Comparison of ENCODE assay signal across 8 cellular contexts in genomic region chr11:810040-810567, GRCh38. TPM values are rescaled to one million over a fixed set of nuclear protein-coding genes. Genes with fewer than 3 reads are reported as not detected.
DNase-seq lines count a peak whose midpoint lies in the region; ATAC-seq, FAIRE-seq and TF ChIP-seq lines count a peak whose summit lies in the region.

No MANE protein-coding gene starts in this region.

- in situ Hi-C loops in GM12878 (cut with MboI), result loop anchor here (25.0 kb wide), 1 partner anchor 1577 kb away; the partner anchor contains the start of gene CD81

- H3K27ac ChIP-seq in GM12878 (ENCODE audit: control insufficient read depth, insufficient read depth) (peak overlapping the region; percentile 99), lung (ENCODE audit: low read depth in 1 of 2, low read length in 1 of 2) (peak overlapping the region; percentile 94 to 97)

- no peak for TF ChIP-seq EP300 in GM12878 (IDR thresholded peaks at IDR 0.05; ENCODE audit: borderline replicate concordance in 1 of 2, control insufficient read depth in 1 of 2, low read depth in 2 of 2, low read length in 2 of 2)

- peaks cover 19% of the 10 kb centered on the region for H3K4me1 Mint-ChIP-seq in Calu3 (ENCODE audit: low read depth, unreplicated experiment)

- DNase-seq in Calu3 (no peak), GM12878 (ENCODE audit: low read depth, low spot score) (no peak), lung (ENCODE audit: low spot score) (no peak), NCI-H510A (lab: John Stamatoyannopoulos, UW) (no peak), NCI-H1436 (lab: John Stamatoyannopoulos, UW) (no peak), occipital lobe (lab: John Stamatoyannopoulos, UW) (no peak)

- H3K27me3 ChIP-seq in GM12878 (replicated peaks in 1 of 2; ENCODE audit: control insufficient read depth in 2 of 2, insufficient read depth in 2 of 2, low read length in 1 of 2) (no peaks in the 10 kb centered on the region), lung (ENCODE audit: control insufficient read depth, insufficient read depth) (no peaks in the 10 kb centered on the region)

- TF ChIP-seq POLR2A in GM12878 (IDR thresholded peaks at IDR 0.05; ENCODE audit: low read depth, low read length) (no peak), GM18505 (IDR thresholded peaks at IDR 0.05; ENCODE audit: borderline replicate concordance, extremely low read depth, insufficient read depth, insufficient read length) (no peak)

- no peaks in the 10 kb centered on the region for H3K9me3 Mint-ChIP-seq in Calu3 (ENCODE audit: low read depth, unreplicated experiment)

- H3K4me2 ChIP-seq in GM12878 (ENCODE audit: control insufficient read depth, insufficient read depth), result peak overlapping the region; percentile 78

- H4K20me1 ChIP-seq in GM12878 (ENCODE audit: control insufficient read depth, insufficient read depth), result peaks cover 8% of the 10 kb centered on the region; the same call in 1 of the 2 replicates

- POLR2A ChIA-PET in GM12878 (lab: Charles Lee), result interaction anchor here (0.7 to 3.3 kb wide), 8 partner anchors 9 to 235 kb away, joined by 4 to 32 read pairs (median 6); partner anchors contain the start of genes DEAF1, PNPLA2, TMEM80 and TSPAN4

- H3K9me3 ChIP-seq in GM12878 (replicated peaks; ENCODE audit: control insufficient read depth, insufficient read depth, low read length), result no peaks in the 10 kb centered on the region
- H3K9me3 ChIP-seq in lung (ENCODE audit: control insufficient read depth in 2 of 2, insufficient read depth in 1 of 2, low read length in 1 of 2), result no peaks in the 10 kb centered on the region

- peak overlapping the region; percentile 98 for H3K9ac ChIP-seq in GM12878 (ENCODE audit: control insufficient read depth, insufficient read depth, low read length)

- TF ChIP-seq CTCF in Calu3 (IDR thresholded peaks at IDR 0.05; ENCODE audit: unreplicated experiment), result no peak
- no peak for TF ChIP-seq CTCF in GM12878 (IDR thresholded peaks at IDR 0.05 in 2 of 3, conservative IDR thresholded peaks at IDR 0.05 in 1 of 3; ENCODE audit: control insufficient read depth in 2 of 3, extremely low read depth in 1 of 3, insufficient read depth in 1 of 3, low read depth in 3 of 3, low read length in 3 of 3)
- no peak for TF ChIP-seq CTCF in lung (IDR thresholded peaks at IDR 0.05; ENCODE audit: control extremely low read depth, extremely low read depth)

- H3K4me1 ChIP-seq in GM12878 (ENCODE audit: control insufficient read depth, insufficient read depth, low read length) (peaks cover 7% of the 10 kb centered on the region; the same call in 1 of the 2 replicates), lung (ENCODE audit: control insufficient read depth in 2 of 2, insufficient read depth in 2 of 2, low read length in 2 of 2) (peaks cover 9 to 14% of the 10 kb centered on the region in 2 donors)

- ATAC-seq in HG03095 (IDR thresholded peaks at IDR 0.05; ENCODE audit: unreplicated experiment), result peak; percentile 4
- peak; percentile 9 for ATAC-seq in GM12878
- ATAC-seq in lung (ENCODE audit: insufficient read depth, low FRiP score), result no peak
- no peak for ATAC-seq in GM18505 (IDR thresholded peaks at IDR 0.05; ENCODE audit: unreplicated experiment)

- H3K36me3 ChIP-seq in GM12878 (ENCODE audit: control insufficient read depth in 2 of 2, insufficient read depth in 2 of 2, low read length in 1 of 2), result peaks cover 8 to 26% of the 10 kb centered on the region in 2 experiments; a peak in 3 of 4 replicates
- peaks cover 0 to 25% of the 10 kb centered on the region in 2 donors for H3K36me3 ChIP-seq in lung (ENCODE audit: control insufficient read depth in 2 of 2, insufficient read depth in 2 of 2, low read length in 2 of 2)

- peaks cover 93% of the 10 kb centered on the region for H3K36me3 Mint-ChIP-seq in Calu3 (ENCODE audit: insufficient read depth, unreplicated experiment)

- CTCF ChIA-PET in Calu3 (lab: Charles Lee) (interaction anchor here (0.7 to 0.8 kb wide), 2 partner anchors 9 kb away, joined by 5 read pairs; no protein-coding TSS in a partner anchor), GM12878 (lab: Yijun Ruan, JAX) (interaction anchor here (1.2 to 1.3 kb wide), 2 partner anchors 9 to 34 kb away, joined by 3 to 4 read pairs; no protein-coding TSS in a partner anchor)

- intact Hi-C loops in Calu3 (cut with micrococcal nuclease; ENCODE audit: unreplicated experiment), result no loop called here
- intact Hi-C loops in GM12878 (cut with micrococcal nuclease; ENCODE audit: unreplicated experiment), result no loop called here

- H3K4me3 Mint-ChIP-seq in Calu3 (ENCODE audit: low read depth, unreplicated experiment), result peak overlapping the region; percentile 94

- RAD21 ChIA-PET in GM12878 (lab: Charles Lee; ENCODE audit: unreplicated experiment), result interaction anchor here (0.7 to 1.7 kb wide), 4 partner anchors 9 to 33 kb away, joined by 3 to 13 read pairs (median 6); partner anchors contain the start of genes PNPLA2 and TSPAN4

- peak overlapping the region; percentile 88 for H3K27ac Mint-ChIP-seq in Calu3 (ENCODE audit: unreplicated experiment)

- no peaks in the 10 kb centered on the region for H3K27me3 Mint-ChIP-seq in Calu3 (ENCODE audit: unreplicated experiment)

- no peak for FAIRE-seq in GM12878 (lab: Jason Lieb, UNC)

- SMC1A ChIA-PET in GM12878 (lab: Charles Lee; ENCODE audit: uncharacterized antibody, unreplicated experiment), result interaction anchor here (1.3 to 1.9 kb wide), 2 partner anchors 9 to 10 kb away, joined by 4 to 5 read pairs; partner anchors contain the start of gene PNPLA2

- TF ChIP-seq RAD21 in GM12878 (IDR thresholded peaks at IDR 0.05; ENCODE audit: insufficient read depth, low read depth, low read length), result no peak

- peak overlapping the region; percentile 98 for H3K4me3 ChIP-seq in GM12878
- H3K4me3 ChIP-seq in lung, result peak overlapping the region; percentile 98

- BruUV-seq in Calu3 (replicated peaks; lab: Mats Ljungman, UMichigan) (TSS peak; percentile 68), GM12878 (replicated peaks; lab: Mats Ljungman, UMichigan) (TSS peak; percentile 79)

- peaks cover 38% of the 10 kb centered on the region for H3K79me2 ChIP-seq in GM12878 (ENCODE audit: control insufficient read depth, insufficient read depth, low read length)

- WGBS in GM12878 (ENCODE audit: insufficient coverage, insufficient replicate concordance, low lambda C conversion rate, missing lambda C conversion rate), result 2% methylated on average over 49 of the region's 55 CpGs
- 0% methylated on average over 45 to 55 of the region's 55 CpGs for WGBS in lung, 2 donors

- H2AFZ ChIP-seq in GM12878 (ENCODE audit: control insufficient read depth, low read depth, low read length), result peak overlapping the region; percentile 100; the same call in 1 of the 2 replicates

RNA-seq across cellular contexts. Expression of gene RPLP2, which starts 0.3 kb away (rescaled TPM):
- total RNA-seq in Calu3 (2022) (1,351 and 1,381 TPM in 2 replicates), GM12878 (2014; rRNA removed) (1,170 and 1,176 TPM in 2 replicates), GM12878 (2014; rRNA removed; fragmentation: Illumina TruSeq; extraction: Trizol) (1,135 and 1,241 TPM in 2 replicates), GM12878 (2021) (3,558 and 3,573 TPM in 2 replicates), lung (1,000 to 10,000 TPM in 1 of 2 donors, 100 to 1,000 TPM in 1; 441 to 1,892 TPM), occipital lobe (227 TPM)
- total RNA-seq in GM12878 (2013; cell fraction: nucleolus; rRNA removed), result 58.4 and 73.0 TPM in 2 replicates
- 3,216 TPM for polyA plus RNA-seq in GM12878 (2011; ENCODE audit: low read depth)
- polyA plus RNA-seq in GM12878 (2011; rRNA removed) (443 and 711 TPM in 2 replicates), GM12878 (2014; fragmentation: Illumina TruSeq; extraction: Trizol) (125 and 488 TPM in 2 replicates), GM12878 (2014; fragmentation: Nextera tagmentation; extraction: Ambion mirVana) (1,000 to 10,000 TPM; 1,446 to 3,075 TPM), GM12878 (2014; rRNA removed) (1,595 and 1,805 TPM in 2 replicates), GM12878 (2016; fragmentation: Nextera tagmentation; extraction: Ambion mirVana) (1,000 to 10,000 TPM; 1,515 to 1,516 TPM), lung (1,000 to 10,000 TPM; 1,133 to 2,648 TPM)
- 1,333 and 1,853 TPM in 2 replicates for polyA plus RNA-seq in GM12878 (2011; cell fraction: cytosol; rRNA removed)
- 557 and 616 TPM in 2 replicates for polyA plus RNA-seq in GM12878 (2011; cell fraction: nucleus; rRNA removed)
- 3,626 and 3,659 TPM in 2 replicates for polyA plus RNA-seq in GM12878 (2012)
- 655 and 1,020 TPM in 2 replicates for polyA minus RNA-seq in GM12878 (2011; rRNA and poly(A)+ RNA removed)
- 836 and 935 TPM in 2 replicates for polyA minus RNA-seq in GM12878 (2011; cell fraction: cytosol; rRNA and poly(A)+ RNA removed)
- 148 and 193 TPM in 2 replicates for polyA minus RNA-seq in GM12878 (2011; cell fraction: nucleus; rRNA and poly(A)+ RNA removed)

RNA-seq across cellular contexts. Expression of gene PIDD1, which starts 5.1 kb away (rescaled TPM):
- total RNA-seq in Calu3 (2022) (15.9 and 16.3 TPM in 2 replicates), GM12878 (2014; rRNA removed) (15.6 and 19.1 TPM in 2 replicates), GM12878 (2014; rRNA removed; fragmentation: Illumina TruSeq; extraction: Trizol) (3.8 and 4.0 TPM in 2 replicates), GM12878 (2021) (33.7 and 42.0 TPM in 2 replicates), lung (10 to 100 TPM in 1 of 2 donors, 1 to 10 TPM in 1; 8.7 to 15.3 TPM), occipital lobe (5.1 TPM)
- total RNA-seq in GM12878 (2013; cell fraction: nucleolus; rRNA removed), result 27.7 and 33.8 TPM in 2 replicates
- 5.8 TPM for polyA plus RNA-seq in GM12878 (2011; ENCODE audit: low read depth)
- polyA plus RNA-seq in GM12878 (2011; rRNA removed) (2.8 and 8.0 TPM in 2 replicates), GM12878 (2014; fragmentation: Illumina TruSeq; extraction: Trizol) (0.54 and 2.1 TPM in 2 replicates), GM12878 (2014; fragmentation: Nextera tagmentation; extraction: Ambion mirVana) (under 1 TPM; 0.11 to 0.84 TPM), GM12878 (2014; rRNA removed) (52.2 and 64.4 TPM in 2 replicates), GM12878 (2016; fragmentation: Nextera tagmentation; extraction: Ambion mirVana) (10 to 100 TPM; 52.6 to 53.6 TPM), lung (10 to 100 TPM in 1 of 2 donors, 1 to 10 TPM in 1; 8.5 to 16.9 TPM)
- polyA plus RNA-seq in GM12878 (2011; cell fraction: cytosol; rRNA removed), result 15.9 and 28.4 TPM in 2 replicates
- 277 and 344 TPM in 2 replicates for polyA plus RNA-seq in GM12878 (2011; cell fraction: nucleus; rRNA removed)
- 23.5 and 27.2 TPM in 2 replicates for polyA plus RNA-seq in GM12878 (2012)
- polyA minus RNA-seq in GM12878 (2011; rRNA and poly(A)+ RNA removed), result 3.9 and 12.7 TPM in 2 replicates
- polyA minus RNA-seq in GM12878 (2011; cell fraction: cytosol; rRNA and poly(A)+ RNA removed), result 7.5 and 9.9 TPM in 2 replicates
- 30.1 and 49.1 TPM in 2 replicates for polyA minus RNA-seq in GM12878 (2011; cell fraction: nucleus; rRNA and poly(A)+ RNA removed)

RNA-seq across cellular contexts. Expression of gene PNPLA2, which starts 8.6 kb away (rescaled TPM):
- total RNA-seq in Calu3 (2022) (134 and 151 TPM in 2 replicates), GM12878 (2014; rRNA removed) (9.3 and 9.8 TPM in 2 replicates), GM12878 (2014; rRNA removed; fragmentation: Illumina TruSeq; extraction: Trizol) (2.5 and 4.2 TPM in 2 replicates), GM12878 (2021) (33.4 and 34.0 TPM in 2 replicates), lung (100 to 1,000 TPM in 1 of 2 donors, 10 to 100 TPM in 1; 65.1 to 160 TPM), occipital lobe (5.3 TPM)
- total RNA-seq in GM12878 (2013; cell fraction: nucleolus; rRNA removed), result 29.4 and 31.7 TPM in 2 replicates
- 10.9 TPM for polyA plus RNA-seq in GM12878 (2011; ENCODE audit: low read depth)
- polyA plus RNA-seq in GM12878 (2011; rRNA removed) (1.7 and 5.1 TPM in 2 replicates), GM12878 (2014; fragmentation: Illumina TruSeq; extraction: Trizol) (1.5 and 6.4 TPM in 2 replicates), GM12878 (2014; fragmentation: Nextera tagmentation; extraction: Ambion mirVana) (under 1 TPM; 0.19 to 0.62 TPM), GM12878 (2014; rRNA removed) (18.3 and 26.5 TPM in 2 replicates), GM12878 (2016; fragmentation: Nextera tagmentation; extraction: Ambion mirVana) (10 to 100 TPM; 15.5 to 16.1 TPM), lung (10 to 100 TPM; 76.1 to 92.4 TPM)
- 6.0 and 8.6 TPM in 2 replicates for polyA plus RNA-seq in GM12878 (2011; cell fraction: cytosol; rRNA removed)
- polyA plus RNA-seq in GM12878 (2011; cell fraction: nucleus; rRNA removed), result 225 and 234 TPM in 2 replicates
- polyA plus RNA-seq in GM12878 (2012), result 29.5 and 33.5 TPM in 2 replicates
- 9.9 and 21.7 TPM in 2 replicates for polyA minus RNA-seq in GM12878 (2011; rRNA and poly(A)+ RNA removed)
- 7.4 and 10.4 TPM in 2 replicates for polyA minus RNA-seq in GM12878 (2011; cell fraction: cytosol; rRNA and poly(A)+ RNA removed)
- 51.3 and 63.1 TPM in 2 replicates for polyA minus RNA-seq in GM12878 (2011; cell fraction: nucleus; rRNA and poly(A)+ RNA removed)

RNA-seq across cellular contexts. Expression of gene SLC25A22, which starts 12.0 kb away (rescaled TPM):
- total RNA-seq in Calu3 (2022) (44.5 and 53.6 TPM in 2 replicates), GM12878 (2014; rRNA removed) (7.5 and 8.3 TPM in 2 replicates), GM12878 (2014; rRNA removed; fragmentation: Illumina TruSeq; extraction: Trizol) (3.6 and 3.9 TPM in 2 replicates), GM12878 (2021) (22.8 and 27.0 TPM in 2 replicates), lung (10 to 100 TPM; 10.6 to 38.2 TPM), occipital lobe (15.0 TPM)
- total RNA-seq in GM12878 (2013; cell fraction: nucleolus; rRNA removed), result 16.7 and 17.1 TPM in 2 replicates
- polyA plus RNA-seq in GM12878 (2011; ENCODE audit: low read depth), result 2.6 TPM
- polyA plus RNA-seq in GM12878 (2011; rRNA removed) (2.9 and 8.0 TPM in 2 replicates), GM12878 (2014; fragmentation: Illumina TruSeq; extraction: Trizol) (0.68 and 3.3 TPM in 2 replicates), GM12878 (2014; fragmentation: Nextera tagmentation; extraction: Ambion mirVana) (under 1 TPM; 0.27 to 0.46 TPM), GM12878 (2014; rRNA removed) (14.8 and 21.1 TPM in 2 replicates), GM12878 (2016; fragmentation: Nextera tagmentation; extraction: Ambion mirVana) (10 to 100 TPM; 14.4 to 18.4 TPM), lung (10 to 100 TPM; 18.6 to 36.4 TPM)
- 5.8 and 10.9 TPM in 2 replicates for polyA plus RNA-seq in GM12878 (2011; cell fraction: cytosol; rRNA removed)
- polyA plus RNA-seq in GM12878 (2011; cell fraction: nucleus; rRNA removed), result 86.1 and 121 TPM in 2 replicates
- polyA plus RNA-seq in GM12878 (2012), result 13.0 and 13.2 TPM in 2 replicates
- polyA minus RNA-seq in GM12878 (2011; rRNA and poly(A)+ RNA removed), result 10.6 and 12.7 TPM in 2 replicates
- polyA minus RNA-seq in GM12878 (2011; cell fraction: cytosol; rRNA and poly(A)+ RNA removed), result 9.0 and 9.8 TPM in 2 replicates
- 16.7 and 27.7 TPM in 2 replicates for polyA minus RNA-seq in GM12878 (2011; cell fraction: nucleus; rRNA and poly(A)+ RNA removed)

RNA-seq across cellular contexts. Expression of gene CRACR2B, which starts 17.6 kb away (rescaled TPM):
- total RNA-seq in Calu3 (2022) (33.4 and 35.3 TPM in 2 replicates), GM12878 (2014; rRNA removed) (19.2 and 20.1 TPM in 2 replicates), GM12878 (2014; rRNA removed; fragmentation: Illumina TruSeq; extraction: Trizol) (3.0 and 3.7 TPM in 2 replicates), GM12878 (2021) (29.6 and 32.6 TPM in 2 replicates), lung (10 to 100 TPM; 17.9 to 45.1 TPM), occipital lobe (0.31 TPM)
- 19.6 and 20.5 TPM in 2 replicates for total RNA-seq in GM12878 (2013; cell fraction: nucleolus; rRNA removed)
- polyA plus RNA-seq in GM12878 (2011; ENCODE audit: low read depth), result 2.2 TPM
- polyA plus RNA-seq in GM12878 (2011; rRNA removed) (3.3 and 8.8 TPM in 2 replicates), GM12878 (2014; fragmentation: Illumina TruSeq; extraction: Trizol) (0.43 and 4.4 TPM in 2 replicates), GM12878 (2014; fragmentation: Nextera tagmentation; extraction: Ambion mirVana) (under 1 TPM; 0.10 to 0.31 TPM), GM12878 (2014; rRNA removed) (33.7 and 44.0 TPM in 2 replicates), GM12878 (2016; fragmentation: Nextera tagmentation; extraction: Ambion mirVana) (10 to 100 TPM; 16.6 to 17.0 TPM), lung (10 to 100 TPM; 19.1 to 44.4 TPM)
- 12.4 and 20.6 TPM in 2 replicates for polyA plus RNA-seq in GM12878 (2011; cell fraction: cytosol; rRNA removed)
- 217 and 287 TPM in 2 replicates for polyA plus RNA-seq in GM12878 (2011; cell fraction: nucleus; rRNA removed)
- polyA plus RNA-seq in GM12878 (2012), result 8.8 and 10.3 TPM in 2 replicates
- 2.9 and 6.7 TPM in 2 replicates for polyA minus RNA-seq in GM12878 (2011; rRNA and poly(A)+ RNA removed)
- polyA minus RNA-seq in GM12878 (2011; cell fraction: cytosol; rRNA and poly(A)+ RNA removed), result 5.2 and 5.9 TPM in 2 replicates
- polyA minus RNA-seq in GM12878 (2011; cell fraction: nucleus; rRNA and poly(A)+ RNA removed), result 26.6 and 33.3 TPM in 2 replicates

Comparison
In these comparisons a context has a peak if more than half of its experiments do, and no peak if none do; other contexts are left out.
1. ATAC-seq: peak in HG03095 (single experiment) and GM12878 (single experiment); none in lung (single experiment) and GM18505 (single experiment).